ENCODE assay signal across 7 cellular contexts in the genomic region with DNA sequence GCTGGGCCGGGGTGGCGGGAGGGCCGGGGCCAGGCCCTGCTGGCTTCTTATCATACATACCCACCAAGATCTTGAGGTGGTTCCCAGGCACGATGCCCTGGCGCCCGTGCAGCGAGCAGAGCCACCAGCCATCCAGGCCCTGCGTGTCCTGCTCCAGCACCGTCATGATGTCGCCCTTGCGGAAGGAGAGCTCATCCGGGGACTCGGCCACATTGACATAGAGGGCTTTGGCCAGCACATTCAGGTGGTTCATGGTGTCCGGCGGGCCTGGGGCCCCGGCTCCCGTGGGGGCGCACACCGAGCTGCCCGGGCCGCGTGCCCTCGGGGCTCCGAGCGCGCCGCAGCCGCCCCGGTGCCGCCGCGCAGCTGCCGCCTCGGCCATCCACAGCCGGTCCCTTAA.
DNase-seq lines count a peak whose midpoint lies in the region; ATAC-seq and TF ChIP-seq lines count a peak whose summit lies in the region.
"Not testable (repeated sequence)": the region's sequence is repeated elsewhere in the genome, so short reads cannot be mapped to it uniquely, and the experiment has no call there.

No MANE protein-coding gene starts in this region.

- not testable (repeated sequence) for H3K9ac ChIP-seq in PC-3 (ENCODE audit: low read length)

- not testable (repeated sequence) for H3K27ac ChIP-seq in PC-3 (ENCODE audit: low read length); coronary artery; right cardiac atrium (ENCODE audit: low read length); lower lobe of right lung

- not testable (repeated sequence) for H3K27me3 ChIP-seq in PC-3 (ENCODE audit: low read length); right cardiac atrium (ENCODE audit: control insufficient read depth, insufficient read depth); lower lobe of right lung (ENCODE audit: low read depth)

- H3K4me1 ChIP-seq in PC-3 (ENCODE audit: insufficient read depth, low read length); right cardiac atrium (ENCODE audit: control insufficient read depth, insufficient read depth, low read length); lower lobe of right lung: not testable (repeated sequence)

- not testable (repeated sequence) for H3K27me3 Mint-ChIP-seq in stimulated activated memory B cell treated with anti-CD40 and anti-IgM and Interleukin-4, amounts not matched to agents 10 μg/mL and 1 μg/mL and 100 μg/mL, for 72 hours

- DNase-seq in PC-3: peak; percentile 0
- DNase-seq in coronary artery (ENCODE audit: low spot score): peak; percentile 17
- DNase-seq in Right ventricle myocardium inferior (ENCODE audit: missing footprints): peak; percentile 57
- peak in 2 of 3 donors; percentile 26 to 37 for DNase-seq in right cardiac atrium
- peak; percentile 50 for DNase-seq in lower lobe of right lung
- DNase-seq in posterior vena cava (ENCODE audit: low spot score): peak; percentile 47

- POLR2A ChIA-PET in PC-3 (lab: Charles Lee; ENCODE audit: unreplicated experiment): not testable (repeated sequence)

- H4K20me1 ChIP-seq in PC-3 (ENCODE audit: low read length): not testable (repeated sequence)

- not testable (repeated sequence) for H3K4me1 Mint-ChIP-seq in stimulated activated memory B cell treated with anti-CD40 and anti-IgM and Interleukin-4, amounts not matched to agents 10 μg/mL and 1 μg/mL and 100 μg/mL, for 72 hours

- H3K27ac Mint-ChIP-seq in stimulated activated memory B cell treated with anti-CD40 and anti-IgM and Interleukin-4, amounts not matched to agents 10 μg/mL and 1 μg/mL and 100 μg/mL, for 72 hours: not testable (repeated sequence)

- WGBS in right cardiac atrium: 90% methylated on average over 23 of the region's 35 CpGs

- H3K9me2 ChIP-seq in PC-3 (replicated peaks; ENCODE audit: low read length): not testable (repeated sequence)

- H3K36me3 Mint-ChIP-seq in stimulated activated memory B cell treated with anti-CD40 and anti-IgM and Interleukin-4, amounts not matched to agents 10 μg/mL and 1 μg/mL and 100 μg/mL, for 72 hours: not testable (repeated sequence)

- intact Hi-C loops in PC-3 (cut with micrococcal nuclease); Right ventricle myocardium inferior (cut with DNase I); right cardiac atrium (cut with DNase I); lower lobe of right lung (cut with DNase I); posterior vena cava (cut with DNase I): not testable (repeated sequence)

- not testable (repeated sequence) for H2AFZ ChIP-seq in PC-3 (ENCODE audit: low read length)

- H3F3A ChIP-seq in PC-3 (ENCODE audit: low read length, unreplicated experiment): not testable (repeated sequence)

- not testable (repeated sequence) for BruUV-seq in PC-3 (replicated peaks; lab: Mats Ljungman, UMichigan)

- not testable (repeated sequence) for H3K4me3 Mint-ChIP-seq in stimulated activated memory B cell treated with anti-CD40 and anti-IgM and Interleukin-4, amounts not matched to agents 10 μg/mL and 1 μg/mL and 100 μg/mL, for 72 hours

- H3K9me3 Mint-ChIP-seq in stimulated activated memory B cell treated with anti-CD40 and anti-IgM and Interleukin-4, amounts not matched to agents 10 μg/mL and 1 μg/mL and 100 μg/mL, for 72 hours: not testable (repeated sequence)

- ATAC-seq in PC-3: not testable (repeated sequence)
- ATAC-seq in Right ventricle myocardium inferior (peak; percentile 17), right cardiac atrium (peak in 1 of 2 donors; percentile 37), lower lobe of right lung (peak in 1 of 2 donors; percentile 35)
- peak; percentile 46 for ATAC-seq in stimulated activated memory B cell treated with anti-CD40 and anti-IgM and Interleukin-4, amounts not matched to agents 10 μg/mL and 1 μg/mL and 100 μg/mL, for 72 hours

- H3K4me2 ChIP-seq in PC-3 (ENCODE audit: low read length): not testable (repeated sequence)

- H3K79me2 ChIP-seq in PC-3 (ENCODE audit: low read length): not testable (repeated sequence)

- not testable (repeated sequence) for TF ChIP-seq CTCF in PC-3 (conservative IDR thresholded peaks at IDR 0.05; ENCODE audit: low read depth, low read length); coronary artery (IDR thresholded peaks at IDR 0.05); lower lobe of right lung (IDR thresholded peaks at IDR 0.05)

- not testable (repeated sequence) for H3K9me3 ChIP-seq in PC-3 (ENCODE audit: low read length); right cardiac atrium (ENCODE audit: control insufficient read depth, low read length); lower lobe of right lung

- CTCF ChIA-PET in PC-3 (lab: Charles Lee): not testable (repeated sequence)

- not testable (repeated sequence) for H3K4me3 ChIP-seq in PC-3 (ENCODE audit: low read length); coronary artery; right cardiac atrium (ENCODE audit: low read length); lower lobe of right lung

- not testable (repeated sequence) for H3K36me3 ChIP-seq in PC-3 (ENCODE audit: low read depth, low read length); lower lobe of right lung

Comparison
In these comparisons a context has a peak if more than half of its experiments do, and no peak if none do; other contexts are left out.
1. DNase-seq: peak in every context shown above with its lines; median percentile 57 in Right ventricle myocardium inferior; 50 in lower lobe of right lung; 47 in posterior vena cava; 32 in right cardiac atrium; 17 in coronary artery; 0 in PC-3.